Comparison of ENCODE assay signal across 31 cellular contexts in the genomic region with DNA sequence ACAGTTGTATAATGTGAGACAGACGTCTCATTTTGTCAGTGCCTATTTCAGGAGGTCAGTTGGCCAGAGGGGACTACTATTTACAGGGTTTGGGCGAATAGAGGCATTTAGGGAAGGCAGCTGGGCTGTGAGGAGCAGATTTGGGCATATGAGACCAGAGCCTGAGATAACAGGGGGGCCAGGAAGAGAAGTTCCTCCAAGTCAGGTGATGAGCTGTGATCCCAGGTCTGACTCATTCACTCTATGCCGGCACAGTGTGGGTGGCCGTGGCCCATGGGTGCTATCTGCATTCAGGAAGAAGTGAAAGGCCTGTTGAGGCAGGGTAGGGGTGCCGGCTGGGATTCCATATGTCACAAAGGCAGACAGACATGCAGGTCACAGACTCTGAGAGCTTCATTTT.
DNase-seq lines count a peak whose midpoint lies in the region; ATAC-seq, FAIRE-seq and TF ChIP-seq lines count a peak whose summit lies in the region.
"Had no signal": no experiment of that assay in that cellular context is flagged by ENCODE, and none has a peak within 500 bp of the region (broad histone marks: within the 10 kb centered on the region; RNA-seq: fewer than 3 reads in every experiment).

No MANE protein-coding gene starts in this region.

- CTCF ChIA-PET in activated CD4-positive, alpha-beta memory T cell treated with anti-CD3 and anti-CD28 coated beads for 36 hours (lab: Charles Lee) = no interaction called here
- CTCF ChIA-PET in activated CD4-positive, alpha-beta memory T cell treated with anti-CD3 and anti-CD28 coated beads, Interleukin-2, amount 10 ng/mL, durations not matched to agents 7 days and 5 days (lab: Charles Lee) = no interaction called here

- H3K36me3 Mint-ChIP-seq in activated CD4-positive, alpha-beta memory T cell treated with anti-CD3 and anti-CD28 coated beads for 36 hours = no peaks in the 10 kb centered on the region
- no peaks in the 10 kb centered on the region for H3K36me3 Mint-ChIP-seq in activated CD4-positive, alpha-beta memory T cell treated with anti-CD3 and anti-CD28 coated beads, Interleukin-2, amount 10 ng/mL, durations not matched to agents 7 days and 5 days (ENCODE audit: low read depth)
- no peaks in the 10 kb centered on the region for H3K36me3 Mint-ChIP-seq in T-helper 17 cell (ENCODE audit: low read depth)
- H3K36me3 Mint-ChIP-seq: activated naive CD4-positive, alpha-beta T cell treated with anti-CD3 and anti-CD28 coated beads, Interleukin-2, amount 50 U/mL, for 72 hours; IgD-negative memory B cell had no signal

- FAIRE-seq in keratinocyte (lab: Jason Lieb, UNC) = peak; percentile 32
- FAIRE-seq: frontal cortex, kidney, TTC549 had no signal

- no peak overlapping the region for H3K4me3 ChIP-seq in keratinocyte (ENCODE audit: control insufficient read depth in 2 of 3, extremely low read depth in 1 of 3, insufficient read depth in 2 of 3, low read depth in 1 of 3, low read length in 3 of 3)
- H3K4me3 ChIP-seq: ascending aorta, GM23338, prostate gland, skin epidermis, stomach, tibial nerve had no signal

- no peak overlapping the region for H3K27ac Mint-ChIP-seq in activated CD4-positive, alpha-beta memory T cell treated with anti-CD3 and anti-CD28 coated beads for 36 hours
- H3K27ac Mint-ChIP-seq in activated CD4-positive, alpha-beta memory T cell treated with anti-CD3 and anti-CD28 coated beads, Interleukin-2, amount 10 ng/mL, durations not matched to agents 7 days and 5 days = no peak overlapping the region
- peak overlapping the region; percentile 89 for H3K27ac Mint-ChIP-seq in T-helper 17 cell
- H3K27ac Mint-ChIP-seq: activated naive CD4-positive, alpha-beta T cell treated with anti-CD3 and anti-CD28 coated beads, Interleukin-2, amount 50 U/mL, for 72 hours; B cell; GM23338; IgD-negative memory B cell had no signal

- no peaks in the 10 kb centered on the region for H3K4me1 Mint-ChIP-seq in activated CD4-positive, alpha-beta memory T cell treated with anti-CD3 and anti-CD28 coated beads for 36 hours (ENCODE audit: low read depth)
- H3K4me1 Mint-ChIP-seq in activated CD4-positive, alpha-beta memory T cell treated with anti-CD3 and anti-CD28 coated beads, Interleukin-2, amount 10 ng/mL, durations not matched to agents 7 days and 5 days = no peaks in the 10 kb centered on the region
- peaks cover 4% of the 10 kb centered on the region for H3K4me1 Mint-ChIP-seq in T-helper 17 cell

- ATAC-seq in HG03442 (IDR thresholded peaks at IDR 0.05; ENCODE audit: unreplicated experiment) (peak; percentile 66), T-helper 17 cell (no peak), GM18858 (IDR thresholded peaks at IDR 0.05; ENCODE audit: unreplicated experiment) (no peak), left lobe of liver (no peak)
- ATAC-seq: activated naive CD4-positive, alpha-beta T cell treated with anti-CD3 and anti-CD28 coated beads, Interleukin-2, amount 50 U/mL, for 72 hours; esophagus mucosa; GM23338 had no signal

- no peak overlapping the region for H3K4me2 ChIP-seq in keratinocyte (ENCODE audit: control insufficient read depth, extremely low read depth, insufficient read depth, low read depth, low read length)
- H3K4me2 ChIP-seq: GM23338 had no signal

- POLR2A ChIA-PET in activated CD4-positive, alpha-beta memory T cell treated with anti-CD3 and anti-CD28 coated beads for 36 hours (lab: Charles Lee) = no interaction called here
- POLR2A ChIA-PET in activated CD4-positive, alpha-beta memory T cell treated with anti-CD3 and anti-CD28 coated beads, Interleukin-2, amount 10 ng/mL, durations not matched to agents 7 days and 5 days (lab: Charles Lee) = no interaction called here

- peaks cover 11% of the 10 kb centered on the region for H3K4me1 ChIP-seq in keratinocyte (ENCODE audit: control insufficient read depth, extremely low read depth, insufficient read depth, low read length)
- H3K4me1 ChIP-seq: ascending aorta, prostate gland, stomach had no signal

- H3K9me3 ChIP-seq in T-helper 17 cell (ENCODE audit: control insufficient read depth, low read length, poor library complexity, severe bottlenecking) = no peaks in the 10 kb centered on the region
- H3K9me3 ChIP-seq in keratinocyte (ENCODE audit: control insufficient read depth, low read depth, low read length) = no peaks in the 10 kb centered on the region
- H3K9me3 ChIP-seq: ascending aorta, neutrophil, prostate gland had no signal

- peaks cover 1% of the 10 kb centered on the region for H3K9me3 Mint-ChIP-seq in activated CD4-positive, alpha-beta memory T cell treated with anti-CD3 and anti-CD28 coated beads for 36 hours
- no peaks in the 10 kb centered on the region for H3K9me3 Mint-ChIP-seq in activated CD4-positive, alpha-beta memory T cell treated with anti-CD3 and anti-CD28 coated beads, Interleukin-2, amount 10 ng/mL, durations not matched to agents 7 days and 5 days
- H3K9me3 Mint-ChIP-seq: activated naive CD4-positive, alpha-beta T cell treated with anti-CD3 and anti-CD28 coated beads, Interleukin-2, amount 50 U/mL, for 72 hours had no signal

- H3K79me2 ChIP-seq in keratinocyte (ENCODE audit: control insufficient read depth, insufficient read depth, low read length) = no peaks in the 10 kb centered on the region

- no peaks in the 10 kb centered on the region for H4K20me1 ChIP-seq in keratinocyte (ENCODE audit: control insufficient read depth, extremely low read depth, insufficient read depth, low read length)

- H3K27ac ChIP-seq in keratinocyte (ENCODE audit: control insufficient read depth, insufficient read depth, low read length) = no peak overlapping the region
- H3K27ac ChIP-seq: ascending aorta, neutrophil, prostate gland, stomach, tibial nerve had no signal

- dilution Hi-C loops in keratinocyte (cut with MboI; ENCODE audit: extremely low pct_ligation_motif_present, low sequenced_read_pairs) = no loop called here

- no peaks in the 10 kb centered on the region for H3K27me3 Mint-ChIP-seq in activated CD4-positive, alpha-beta memory T cell treated with anti-CD3 and anti-CD28 coated beads for 36 hours
- H3K27me3 Mint-ChIP-seq in activated CD4-positive, alpha-beta memory T cell treated with anti-CD3 and anti-CD28 coated beads, Interleukin-2, amount 10 ng/mL, durations not matched to agents 7 days and 5 days = no peaks in the 10 kb centered on the region
- H3K27me3 Mint-ChIP-seq in T-helper 17 cell = peaks cover 12% of the 10 kb centered on the region
- H3K27me3 Mint-ChIP-seq: B cell had no signal

- no peak overlapping the region for H3K4me3 Mint-ChIP-seq in activated CD4-positive, alpha-beta memory T cell treated with anti-CD3 and anti-CD28 coated beads for 36 hours
- no peak overlapping the region for H3K4me3 Mint-ChIP-seq in activated CD4-positive, alpha-beta memory T cell treated with anti-CD3 and anti-CD28 coated beads, Interleukin-2, amount 10 ng/mL, durations not matched to agents 7 days and 5 days
- no peak overlapping the region for H3K4me3 Mint-ChIP-seq in T-helper 17 cell
- H3K4me3 Mint-ChIP-seq: B cell, GM23338, IgD-negative memory B cell had no signal

- TF ChIP-seq CTCF in keratinocyte (optimal IDR thresholded peaks at IDR 0.05 in 1 of 3, IDR thresholded peaks at IDR 0.05 in 1 of 3, conservative IDR thresholded peaks at IDR 0.05 in 1 of 3; ENCODE audit: extremely low read depth in 1 of 3, insufficient read depth in 2 of 3, low read length in 3 of 3) = no peak

- DNase-seq in activated CD4-positive, alpha-beta memory T cell treated with anti-CD3 and anti-CD28 coated beads for 36 hours = peak; percentile 8
- DNase-seq in activated CD4-positive, alpha-beta memory T cell treated with anti-CD3 and anti-CD28 coated beads, Interleukin-2, amount 10 ng/mL, durations not matched to agents 7 days and 5 days = no peak
- no peak for DNase-seq in T-helper 17 cell
- DNase-seq in keratinocyte (ENCODE audit: low read depth, low spot score) = no peak
- no peak for DNase-seq in left lobe of liver (ENCODE audit: low spot score)
- no peak for DNase-seq in NCI-H2196 (lab: John Stamatoyannopoulos, UW; ENCODE audit: unreplicated experiment)
- DNase-seq: 8988T; activated CD4-positive, CD25-positive, alpha-beta regulatory T cell treated with anti-CD3 and anti-CD28 coated beads, Interleukin-2, amount 50 U/mL, for 72 hours; cerebellar nuclear complex; COR-L47; DND-41; effector CD4-positive, alpha-beta T cell; kidney; NCI-H146; NCI-H69; SHP77; stomach had no signal

- no peaks in the 10 kb centered on the region for H3K9me1 ChIP-seq in keratinocyte (ENCODE audit: control insufficient read depth, extremely low read depth, insufficient read depth, low read length)

- peak overlapping the region; percentile 60 for H2AFZ ChIP-seq in keratinocyte (ENCODE audit: control insufficient read depth, low read length)
- H2AFZ ChIP-seq: GM23338 had no signal

- no peaks in the 10 kb centered on the region for H3K36me3 ChIP-seq in keratinocyte (ENCODE audit: control insufficient read depth in 2 of 2, extremely low read depth in 1 of 2, insufficient read depth in 2 of 2, low read length in 2 of 2)
- H3K36me3 ChIP-seq: ascending aorta, neutrophil, prostate gland, stomach, tibial nerve had no signal

- intact Hi-C loops in activated CD4-positive, alpha-beta memory T cell treated with anti-CD3 and anti-CD28 coated beads for 36 hours (cut with micrococcal nuclease) = no loop called here

- H3K9ac ChIP-seq in keratinocyte (ENCODE audit: control insufficient read depth, extremely low read depth, insufficient read depth, low read length) = no peak overlapping the region

- H3K27me3 ChIP-seq in keratinocyte (ENCODE audit: control insufficient read depth, extremely low read depth, insufficient read depth, low read length) = peaks cover 3% of the 10 kb centered on the region
- H3K27me3 ChIP-seq: ascending aorta, neutrophil, stomach, tibial nerve had no signal
